Comparison of ENCODE assay signal across 13 cellular contexts in the genomic region with DNA sequence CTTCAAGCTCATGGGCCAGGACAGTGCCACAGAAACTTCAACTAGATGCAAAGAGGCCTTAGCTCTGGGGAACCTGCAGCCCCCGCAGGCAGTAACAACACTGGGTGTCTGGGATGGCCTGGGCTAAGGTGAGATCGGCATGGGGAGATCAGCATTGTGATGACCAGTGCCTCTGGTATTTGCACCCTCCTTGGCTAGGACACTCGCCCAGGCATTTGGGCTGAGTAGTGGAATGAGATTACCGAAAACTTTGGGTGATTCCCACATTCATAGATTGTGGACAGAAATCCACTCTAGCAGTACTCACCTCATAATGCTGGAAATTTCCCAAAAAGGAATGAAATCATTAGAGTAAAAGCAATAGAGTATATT.
DNase-seq lines count a peak whose midpoint lies in the region; ATAC-seq and TF ChIP-seq lines count a peak whose summit lies in the region.
"Had no signal": no experiment of that assay in that cellular context is flagged by ENCODE, and none has a peak within 500 bp of the region (broad histone marks: within the 10 kb centered on the region; RNA-seq: fewer than 3 reads in every experiment).

No MANE protein-coding gene starts in this region.

- H3K27me3 ChIP-seq in right lobe of liver: no peaks in the 10 kb centered on the region

- TF ChIP-seq CTCF in epithelial cell of esophagus (IDR thresholded peaks at IDR 0.05; ENCODE audit: insufficient read depth, low read depth, low read length, missing control alignments) (no peak), right lobe of liver (IDR thresholded peaks at IDR 0.05) (no peak)

- peak overlapping the region; percentile 40 to 74 (median 41) for H3K27ac ChIP-seq in right lobe of liver
- H3K27ac ChIP-seq: HL-60 had no signal

- intact Hi-C loops in Right ventricle myocardium inferior (cut with DNase I): no loop called here
- intact Hi-C loops in cardiac septum (cut with DNase I): no loop called here
- intact Hi-C loops in right lobe of liver (cut with DNase I): no loop called here

- ATAC-seq in Right ventricle myocardium inferior: peak; percentile 18
- ATAC-seq in right lobe of liver: peak in 1 of 4 donors; percentile 23
- ATAC-seq in HG03521 (IDR thresholded peaks at IDR 0.05; ENCODE audit: unreplicated experiment): no peak
- no peak for ATAC-seq in GM19452 (IDR thresholded peaks at IDR 0.05; ENCODE audit: unreplicated experiment)
- ATAC-seq in GM21723 (IDR thresholded peaks at IDR 0.05; ENCODE audit: unreplicated experiment): no peak
- no peak for ATAC-seq in HG02840 (IDR thresholded peaks at IDR 0.05; ENCODE audit: low FRiP score, unreplicated experiment)

- H3K9me3 ChIP-seq in right lobe of liver: no peaks in the 10 kb centered on the region

- 28% methylated on average over 2 of the region's 4 CpGs for WGBS in right lobe of liver (ENCODE audit: insufficient coverage, low coverage, low lambda C conversion rate, missing lambda C conversion rate)

- TF ChIP-seq POLR2A in right lobe of liver (IDR thresholded peaks at IDR 0.05): no peak

- DNase-seq in Right ventricle myocardium inferior (ENCODE audit: missing footprints): no peak
- DNase-seq in cardiac septum (ENCODE audit: low spot score): no peak
- peak; percentile 16 for DNase-seq in epithelial cell of esophagus (ENCODE audit: low read depth)
- DNase-seq in right lobe of liver: no peak
- DNase-seq: activated naive CD8-positive, alpha-beta T cell treated with anti-CD3 and anti-CD28 coated beads for 36 hours; DMS153; NCI-H2029; NCI-H82 had no signal

- H3K4me3 ChIP-seq in epithelial cell of esophagus (ENCODE audit: low read length) (no peak overlapping the region), right lobe of liver (no peak overlapping the region)

- peaks cover 5 to 31% (median 12%) of the 10 kb centered on the region in 4 donors for H3K4me1 ChIP-seq in right lobe of liver

- H3K36me3 ChIP-seq in right lobe of liver: peaks cover 0 to 28% (median 3%) of the 10 kb centered on the region in 4 donors
